16 cellular contexts compared by ENCODE assay signal in the genomic region with DNA sequence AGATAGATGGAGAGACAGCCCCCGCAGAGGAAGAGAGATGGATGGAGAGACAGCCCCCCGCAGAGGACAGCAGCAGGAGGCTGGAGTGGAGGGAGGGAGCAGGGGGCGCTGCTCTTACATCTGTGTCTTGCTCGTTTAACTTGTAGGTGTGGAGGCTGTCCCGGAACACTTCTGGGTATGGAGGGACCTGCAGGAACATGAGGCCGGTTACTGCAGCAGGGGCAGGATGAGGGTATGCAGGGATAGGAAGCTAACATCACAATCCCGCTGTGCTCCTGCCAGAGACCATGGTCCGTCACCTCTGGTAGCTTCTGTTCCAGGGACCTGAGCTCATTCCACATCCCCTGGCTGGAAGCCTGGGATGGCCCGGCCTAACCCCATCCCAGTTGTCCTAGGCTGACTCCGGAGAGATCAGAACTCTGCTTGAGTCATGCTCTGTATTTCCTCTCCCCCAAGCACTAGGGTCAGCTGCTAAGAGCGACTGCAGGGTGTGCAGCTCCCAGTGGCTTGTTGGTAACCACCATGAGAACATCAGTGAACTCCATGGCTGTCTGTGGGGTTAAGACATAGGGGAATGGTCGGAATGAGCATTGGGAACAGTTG. TPM values are rescaled to one million over a fixed set of nuclear protein-coding genes. Genes with fewer than 3 reads are reported as not detected.
"Had no signal": no experiment of that assay in that cellular context is flagged by ENCODE, and none has a peak within 500 bp of the region (broad histone marks: within the 10 kb centered on the region; RNA-seq: fewer than 3 reads in every experiment).

No MANE protein-coding gene starts in this region.

- H3K36me3 Mint-ChIP-seq: stimulated activated effector memory CD8-positive, alpha-beta T cell treated with anti-CD3 and anti-CD28 coated beads, Interleukin-12 subunit alpha, Interleukin-12 subunit beta, amount 100 ng/mL, for 72 hours had no signal

- H3K4me1 Mint-ChIP-seq: activated CD4-positive, alpha-beta memory T cell treated with anti-CD3 and anti-CD28 coated beads, Interleukin-2, amount 10 ng/mL, durations not matched to agents 7 days and 5 days; activated CD4-positive, alpha-beta T cell treated with anti-CD3 and anti-CD28 coated beads for 36 hours; activated naive CD8-positive, alpha-beta T cell treated with anti-CD3 and anti-CD28 coated beads, Interleukin-2, amount 50 U/mL, for 24 hours; memory B cell; stimulated activated effector memory CD8-positive, alpha-beta T cell treated with anti-CD3 and anti-CD28 coated beads, Interleukin-12 subunit alpha, Interleukin-12 subunit beta, amount 100 ng/mL, for 72 hours had no signal

- H3K4me3 ChIP-seq: cardiac muscle cell, coronary artery had no signal

- H3K27ac ChIP-seq: cardiac muscle cell, coronary artery had no signal

- ATAC-seq: activated CD4-positive, alpha-beta T cell treated with anti-CD3 and anti-CD28 coated beads for 36 hours; activated naive CD8-positive, alpha-beta T cell treated with anti-CD3 and anti-CD28 coated beads, Interleukin-2, amount 50 U/mL, for 24 hours; stimulated activated effector memory CD8-positive, alpha-beta T cell treated with anti-CD3 and anti-CD28 coated beads, Interleukin-12 subunit alpha, Interleukin-12 subunit beta, amount 100 ng/mL, for 72 hours had no signal

- DNase-seq: activated CD4-positive, alpha-beta memory T cell treated with anti-CD3 and anti-CD28 coated beads, Interleukin-2, amount 10 ng/mL, durations not matched to agents 7 days and 5 days; activated CD4-positive, alpha-beta T cell treated with anti-CD3 and anti-CD28 coated beads for 36 hours; activated CD8-positive, alpha-beta memory T cell treated with anti-CD3 and anti-CD28 coated beads, Interleukin-2, amount 50 U/mL, for 4 hours; activated naive CD4-positive, alpha-beta T cell treated with Interleukin-2 at 50 U/mL for 16 hours; activated naive CD8-positive, alpha-beta T cell treated with anti-CD3 and anti-CD28 coated beads, Interleukin-2, amount 50 U/mL, for 24 hours; effector CD4-positive, alpha-beta T cell; nephron progenitor cell; small intestine had no signal

- H3K27ac Mint-ChIP-seq: activated CD4-positive, alpha-beta memory T cell treated with anti-CD3 and anti-CD28 coated beads, Interleukin-2, amount 10 ng/mL, durations not matched to agents 7 days and 5 days; activated CD4-positive, alpha-beta T cell treated with anti-CD3 and anti-CD28 coated beads for 36 hours; activated naive CD8-positive, alpha-beta T cell treated with anti-CD3 and anti-CD28 coated beads, Interleukin-2, amount 50 U/mL, for 24 hours; memory B cell; nephron progenitor cell; stimulated activated effector memory CD8-positive, alpha-beta T cell treated with anti-CD3 and anti-CD28 coated beads, Interleukin-12 subunit alpha, Interleukin-12 subunit beta, amount 100 ng/mL, for 72 hours had no signal

- H3K4me3 Mint-ChIP-seq: activated CD4-positive, alpha-beta memory T cell treated with anti-CD3 and anti-CD28 coated beads, Interleukin-2, amount 10 ng/mL, durations not matched to agents 7 days and 5 days; activated CD4-positive, alpha-beta T cell treated with anti-CD3 and anti-CD28 coated beads for 36 hours; activated naive CD8-positive, alpha-beta T cell treated with anti-CD3 and anti-CD28 coated beads, Interleukin-2, amount 50 U/mL, for 24 hours; memory B cell; nephron progenitor cell; stimulated activated effector memory CD8-positive, alpha-beta T cell treated with anti-CD3 and anti-CD28 coated beads, Interleukin-12 subunit alpha, Interleukin-12 subunit beta, amount 100 ng/mL, for 72 hours had no signal

- H3K9me3 Mint-ChIP-seq: activated CD4-positive, alpha-beta memory T cell treated with anti-CD3 and anti-CD28 coated beads, Interleukin-2, amount 10 ng/mL, durations not matched to agents 7 days and 5 days; activated naive CD8-positive, alpha-beta T cell treated with anti-CD3 and anti-CD28 coated beads, Interleukin-2, amount 50 U/mL, for 24 hours; memory B cell; nephron progenitor cell; stimulated activated effector memory CD8-positive, alpha-beta T cell treated with anti-CD3 and anti-CD28 coated beads, Interleukin-12 subunit alpha, Interleukin-12 subunit beta, amount 100 ng/mL, for 72 hours had no signal

- H3K27me3 Mint-ChIP-seq: activated naive CD8-positive, alpha-beta T cell treated with anti-CD3 and anti-CD28 coated beads, Interleukin-2, amount 50 U/mL, for 24 hours had no signal

- H3K27me3 ChIP-seq: cardiac muscle cell had no signal

RNA-seq across cellular contexts. Expression of gene GOLT1A, which starts 36.7 kb away (rescaled TPM):
- total RNA-seq: activated CD4-positive, alpha-beta memory T cell treated with anti-CD3 and anti-CD28 coated beads, Interleukin-2, amount 10 ng/mL, durations not matched to agents 7 days and 5 days; endothelial cell of umbilical vein; osteoblast; T-helper 2 cell treated with Interferon-gamma antibody and Interleukin-4, amounts not matched to agents 100 ng/mL and 5 ng/mL, for 36 hours had no signal
- polyA plus RNA-seq: endothelial cell of umbilical vein had no signal

RNA-seq across cellular contexts. Expression of gene KISS1, which starts 54.2 kb away (rescaled TPM):
- total RNA-seq: activated CD4-positive, alpha-beta memory T cell treated with anti-CD3 and anti-CD28 coated beads, Interleukin-2, amount 10 ng/mL, durations not matched to agents 7 days and 5 days; activated CD4-positive, alpha-beta T cell treated with anti-CD3 and anti-CD28 coated beads for 36 hours; mucosa of gallbladder; osteoblast; T-helper 2 cell treated with Interferon-gamma antibody and Interleukin-4, amounts not matched to agents 100 ng/mL and 5 ng/mL, for 36 hours had no signal
